16 cellular contexts compared by ENCODE assay signal in the genomic region with DNA sequence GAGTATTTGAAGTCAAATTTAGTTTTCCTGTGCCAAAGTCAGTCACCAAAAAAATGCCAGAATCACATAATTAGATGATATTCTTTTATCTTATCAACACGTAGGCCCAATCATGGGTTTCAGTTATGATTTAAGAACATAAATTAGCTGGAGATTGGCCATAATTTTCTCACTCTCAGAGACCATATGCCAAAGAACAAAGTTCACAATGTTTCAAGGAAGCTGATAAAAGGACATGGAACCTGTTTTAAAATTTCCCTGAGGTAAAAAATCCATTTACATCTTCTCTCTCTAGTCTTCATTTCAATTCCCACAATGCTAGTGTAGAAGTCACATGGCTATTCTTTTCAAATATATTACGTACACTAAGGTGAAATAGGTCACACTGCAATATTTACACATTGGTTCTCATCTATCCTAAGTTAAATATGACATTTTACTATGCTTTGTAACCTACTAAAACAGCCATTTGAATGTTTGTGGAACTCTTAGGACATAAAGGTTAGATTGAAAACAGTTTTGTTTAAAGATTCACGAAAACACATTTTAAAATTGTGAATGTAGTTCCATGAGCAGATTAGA. TPM values are rescaled to one million over a fixed set of nuclear protein-coding genes. Genes with fewer than 3 reads are reported as not detected.
DNase-seq lines count a peak whose midpoint lies in the region; ATAC-seq and TF ChIP-seq lines count a peak whose summit lies in the region.
"Had no signal": no experiment of that assay in that cellular context is flagged by ENCODE, and none has a peak within 500 bp of the region (broad histone marks: within the 10 kb centered on the region; RNA-seq: fewer than 3 reads in every experiment).

No MANE protein-coding gene starts in this region.

- no peak overlapping the region for H2AFZ ChIP-seq in osteoblast (ENCODE audit: low read length)

- in situ Hi-C loops in SK-MEL-5 (cut with HindIII; ENCODE audit: low pct_unique_long_range_greater_than_20kb, low sequenced_read_pairs), result no loop called here

- no peak overlapping the region for H3K4me2 ChIP-seq in osteoblast (ENCODE audit: insufficient read depth, low read length)
- H3K4me2 ChIP-seq: BLaER1 had no signal

- intact Hi-C loops in left colon (cut with DNase I, micrococcal nuclease), result no loop called here
- intact Hi-C loops in mucosa of descending colon (cut with DNase I, micrococcal nuclease), result no loop called here

- H4K20me1 ChIP-seq in osteoblast (ENCODE audit: insufficient read depth, low read length), result no peaks in the 10 kb centered on the region
- H4K20me1 ChIP-seq: BLaER1 had no signal

- peak; percentile 5 for DNase-seq in SK-MEL-5 (ENCODE audit: low read depth, low spot score)
- no peak for DNase-seq in left colon
- DNase-seq in mucosa of descending colon, result no peak
- DNase-seq in NCI-H1417 (lab: John Stamatoyannopoulos, UW), result no peak
- no peak for DNase-seq in RWPE1 (ENCODE audit: low spot score)
- no peak for DNase-seq in stimulated activated CD4-positive, alpha-beta T cell treated with anti-CD3 and anti-CD28 coated beads, Interleukin-4, amount 100 ng/mL, for 1 hour
- DNase-seq in osteoblast (ENCODE audit: insufficient read length, low spot score, missing footprints), result no peak
- DNase-seq: 8988T; AML-193; Caco-2; CD8-positive, alpha-beta memory T cell; DMS79 treated with DMSO at 0.1 percent for 48 hours; EL; H7 had no signal

- ATAC-seq in left colon, result peak; percentile 78
- ATAC-seq in mucosa of descending colon, result peak; percentile 34

- H3K9me3 ChIP-seq in mucosa of descending colon, result no peaks in the 10 kb centered on the region
- peaks cover 4% of the 10 kb centered on the region for H3K9me3 ChIP-seq in osteoblast (ENCODE audit: low read depth, low read length)
- H3K9me3 ChIP-seq: Caco-2 had no signal

- H3K27me3 ChIP-seq in osteoblast (ENCODE audit: insufficient read depth, low read length), result no peaks in the 10 kb centered on the region
- H3K27me3 ChIP-seq: BLaER1 had no signal

- POLR2A ChIA-PET in RWPE1 (lab: Yijun Ruan, JAX; ENCODE audit: low non-redundant PET), result no interaction called here

- H3K4me1 ChIP-seq in mucosa of descending colon (ENCODE audit: low read depth) (no peaks in the 10 kb centered on the region), osteoblast (ENCODE audit: insufficient read depth, low read length) (no peaks in the 10 kb centered on the region)
- H3K4me1 ChIP-seq: BLaER1 had no signal

- H3K79me2 ChIP-seq in osteoblast (ENCODE audit: insufficient read depth, low read length), result no peaks in the 10 kb centered on the region

- H3K4me3 ChIP-seq in mucosa of descending colon (no peak overlapping the region), osteoblast (ENCODE audit: insufficient read depth, low read length) (no peak overlapping the region)
- H3K4me3 ChIP-seq: BLaER1 had no signal

- peak overlapping the region; percentile 16; the same call in 1 of the 2 replicates for H3K27ac ChIP-seq in 22Rv1
- H3K27ac ChIP-seq in RWPE1, result no peak overlapping the region
- no peak overlapping the region for H3K27ac ChIP-seq in osteoblast (ENCODE audit: low read depth, low read length)
- H3K27ac ChIP-seq: BLaER1 had no signal

- CTCF ChIA-PET in RWPE1 (lab: Yijun Ruan, JAX), result interaction anchor here (0.5 kb wide), 1 partner anchor 91 kb away, joined by 3 read pairs; no protein-coding TSS in a partner anchor

- TF ChIP-seq CTCF in 22Rv1 (IDR thresholded peaks at IDR 0.05), result no peak
- TF ChIP-seq CTCF in mucosa of descending colon (IDR thresholded peaks at IDR 0.05), result no peak
- no peak for TF ChIP-seq CTCF in RWPE1 (conservative IDR thresholded peaks at IDR 0.05; ENCODE audit: low read depth)
- no peak for TF ChIP-seq CTCF in osteoblast (IDR thresholded peaks at IDR 0.05; ENCODE audit: extremely low read depth, low read depth, low read length)

- H3K36me3 ChIP-seq in mucosa of descending colon (ENCODE audit: low read depth) (no peaks in the 10 kb centered on the region), osteoblast (ENCODE audit: insufficient read depth, low read length) (peaks cover 26% of the 10 kb centered on the region)

RNA-seq across cellular contexts. Expression of a gene that starts 42.7 kb away (rescaled TPM):
- total RNA-seq in SK-MEL-5 (2014; rRNA removed; shearing (Covaris generic)), result 24.7 and 25.2 TPM in 2 replicates
- 16.3 and 20.7 TPM in 2 replicates for polyA plus RNA-seq in SK-MEL-5 (2015; cell fraction: cytosol; rRNA removed)
- 18.2 and 22.0 TPM in 2 replicates for polyA plus RNA-seq in SK-MEL-5 (2015; cell fraction: nucleus; rRNA removed)
- total RNA-seq in left colon, result 10 to 100 TPM; 44.0 to 52.6 TPM
- 10 to 100 TPM; 37.5 to 62.0 (median 40.5) TPM for total RNA-seq in mucosa of descending colon
- total RNA-seq in osteoblast, result 35.1 and 38.4 TPM in 2 replicates
